Comparison of ENCODE assay signal across 16 cellular contexts in the genomic region with DNA sequence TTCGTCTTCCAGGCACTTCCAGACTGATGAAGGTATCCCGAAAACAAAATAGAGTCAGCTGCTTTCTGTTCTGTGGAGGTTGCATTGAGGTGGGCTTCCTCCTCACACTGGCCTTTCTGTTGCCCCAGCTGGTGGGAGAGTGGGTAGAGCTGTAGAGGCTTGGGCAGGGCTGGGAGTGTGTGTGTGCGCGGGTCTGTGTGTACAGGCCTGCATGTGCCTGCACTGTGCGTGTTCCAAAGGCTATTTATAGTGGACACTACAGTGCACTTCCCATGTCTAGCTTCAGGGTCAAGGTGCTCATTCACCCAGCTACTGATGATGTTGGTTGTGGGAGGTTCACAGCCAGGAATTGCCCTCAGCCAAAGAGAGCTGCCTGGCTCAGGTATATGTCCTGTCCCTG.
DNase-seq lines count a peak whose midpoint lies in the region; ATAC-seq and TF ChIP-seq lines count a peak whose summit lies in the region.
"Had no signal": no experiment of that assay in that cellular context is flagged by ENCODE, and none has a peak within 500 bp of the region (broad histone marks: within the 10 kb centered on the region; RNA-seq: fewer than 3 reads in every experiment).

No MANE protein-coding gene starts in this region.

- TF ChIP-seq CTCF in HFFc6 (IDR thresholded peaks at IDR 0.05) = no peak

- no peak overlapping the region for H3K4ac ChIP-seq in neuronal stem cell (ENCODE audit: low read length)

- H3K27me3 ChIP-seq in neuronal stem cell (ENCODE audit: control insufficient read depth in 3 of 3, insufficient read depth in 3 of 3, low read depth in 1 of 3, low read length in 3 of 3) = no peaks in the 10 kb centered on the region
- H3K27me3 ChIP-seq: BLaER1 had no signal

- H3K27ac Mint-ChIP-seq in stimulated activated naive CD8-positive, alpha-beta T cell treated with anti-CD3 and anti-CD28 coated beads, Interleukin-15, amount 100 ng/mL, for 72 hours = no peak overlapping the region
- H3K27ac Mint-ChIP-seq in stimulated activated memory B cell treated with anti-CD40 and anti-IgM and Interleukin-4, amounts not matched to agents 10 μg/mL and 1 μg/mL and 100 μg/mL, for 72 hours = no peak overlapping the region
- no peak overlapping the region for H3K27ac Mint-ChIP-seq in activated CD8-positive, alpha-beta memory T cell treated with anti-CD3 and anti-CD28 coated beads, Interleukin-2, amount 10 ng/mL, durations not matched to agents 7 days and 5 days
- H3K27ac Mint-ChIP-seq in HFFc6 = no peak overlapping the region
- H3K27ac Mint-ChIP-seq: CD4-positive, alpha-beta memory T cell; GM23338 had no signal

- CTCF ChIA-PET in activated CD8-positive, alpha-beta memory T cell treated with anti-CD3 and anti-CD28 coated beads, Interleukin-2, amount 10 ng/mL, durations not matched to agents 7 days and 5 days (lab: Charles Lee) = no interaction called here

- WGBS in neuronal stem cell (ENCODE audit: extremely low coverage in 2 of 2, insufficient read length in 2 of 2, insufficient replicate concordance in 1 of 2), 2 donors = no CpG with 5 or more reads among the region's 5 CpGs

- no peak overlapping the region for H2BK15ac ChIP-seq in neuronal stem cell (ENCODE audit: low read length)

- peaks cover 0 to 2% of the 10 kb centered on the region in 2 donors for H3K4me1 ChIP-seq in neuronal stem cell (ENCODE audit: control insufficient read depth in 2 of 2, insufficient read depth in 1 of 2, low read depth in 1 of 2, low read length in 2 of 2)
- H3K4me1 ChIP-seq: BLaER1 had no signal

- peak overlapping the region; percentile 6 for H3K9ac ChIP-seq in neuronal stem cell (ENCODE audit: low read depth, low read length, poor library complexity)
- H3K9ac ChIP-seq: BLaER1 had no signal

- H3K79me1 ChIP-seq in neuronal stem cell (ENCODE audit: low read depth, low read length) = no peaks in the 10 kb centered on the region

- H2AK5ac ChIP-seq in neuronal stem cell (ENCODE audit: low read depth, low read length) = peak overlapping the region; percentile 2

- H3K4me3 ChIP-seq in neuronal stem cell (ENCODE audit: low read length in 2 of 2) = no peak overlapping the region
- H3K4me3 ChIP-seq: BLaER1, GM23338 had no signal

- ATAC-seq in stimulated activated naive CD8-positive, alpha-beta T cell treated with anti-CD3 and anti-CD28 coated beads, Interleukin-15, amount 100 ng/mL, for 72 hours = peak; percentile 53
- ATAC-seq in stimulated activated naive CD8-positive, alpha-beta T cell treated with anti-CD3 and anti-CD28 coated beads, Interleukin-15, Interleukin-2, amounts not matched to agents 100 U/mL and 50 U/mL, for 24 hours = no peak
- peak; percentile 26 for ATAC-seq in stimulated activated memory B cell treated with anti-CD40 and anti-IgM and Interleukin-4, amounts not matched to agents 10 μg/mL and 1 μg/mL and 100 μg/mL, for 72 hours
- no peak for ATAC-seq in HG03095 (IDR thresholded peaks at IDR 0.05; ENCODE audit: unreplicated experiment)
- no peak for ATAC-seq in activated CD8-positive, alpha-beta memory T cell treated with anti-CD3 and anti-CD28 coated beads, Interleukin-2, amount 10 ng/mL, durations not matched to agents 7 days and 5 days
- ATAC-seq: GM23338, HCT116 had no signal

- peak overlapping the region; percentile 57 for H3K18ac ChIP-seq in neuronal stem cell (ENCODE audit: low read length)

- no peaks in the 10 kb centered on the region for H3K9me3 ChIP-seq in neuronal stem cell (replicated peaks in 1 of 2; ENCODE audit: control insufficient read depth in 2 of 2, insufficient read depth in 1 of 2, low read depth in 1 of 2, low read length in 2 of 2)
- H3K9me3 ChIP-seq: BLaER1 had no signal

- H3K14ac ChIP-seq in neuronal stem cell (ENCODE audit: low read length) = no peak overlapping the region

- H3K36me3 Mint-ChIP-seq in stimulated activated memory B cell treated with anti-CD40 and anti-IgM and Interleukin-4, amounts not matched to agents 10 μg/mL and 1 μg/mL and 100 μg/mL, for 72 hours = no peaks in the 10 kb centered on the region
- H3K36me3 Mint-ChIP-seq in activated CD8-positive, alpha-beta memory T cell treated with anti-CD3 and anti-CD28 coated beads, Interleukin-2, amount 10 ng/mL, durations not matched to agents 7 days and 5 days = no peaks in the 10 kb centered on the region
- H3K36me3 Mint-ChIP-seq in HFFc6 (ENCODE audit: low read depth) = no peaks in the 10 kb centered on the region
- H3K36me3 Mint-ChIP-seq: CD14-positive monocyte; CD4-positive, alpha-beta memory T cell had no signal

- no peak overlapping the region for H2AFZ ChIP-seq in neuronal stem cell (ENCODE audit: low read length)
- H2AFZ ChIP-seq: GM23338 had no signal

- no peak for DNase-seq in stimulated activated naive CD8-positive, alpha-beta T cell treated with anti-CD3 and anti-CD28 coated beads, Interleukin-15, amount 100 ng/mL, for 72 hours
- no peak for DNase-seq in stimulated activated naive CD8-positive, alpha-beta T cell treated with anti-CD3 and anti-CD28 coated beads, Interleukin-15, Interleukin-2, amounts not matched to agents 100 U/mL and 50 U/mL, for 24 hours
- no peak for DNase-seq in neuronal stem cell (ENCODE audit: low spot score)
- no peak for DNase-seq in activated CD8-positive, alpha-beta memory T cell treated with anti-CD3 and anti-CD28 coated beads, Interleukin-2, amount 10 ng/mL, durations not matched to agents 7 days and 5 days
- DNase-seq in HFFc6 = no peak
- DNase-seq: 8988T; CD4-positive, alpha-beta memory T cell; DMS153; DMS79; GDM1 had no signal

- peaks cover 16% of the 10 kb centered on the region for H3K27me3 Mint-ChIP-seq in stimulated activated naive CD8-positive, alpha-beta T cell treated with anti-CD3 and anti-CD28 coated beads, Interleukin-15, amount 100 ng/mL, for 72 hours
- H3K27me3 Mint-ChIP-seq in stimulated activated memory B cell treated with anti-CD40 and anti-IgM and Interleukin-4, amounts not matched to agents 10 μg/mL and 1 μg/mL and 100 μg/mL, for 72 hours = peaks cover 18% of the 10 kb centered on the region
- H3K27me3 Mint-ChIP-seq in activated CD8-positive, alpha-beta memory T cell treated with anti-CD3 and anti-CD28 coated beads, Interleukin-2, amount 10 ng/mL, durations not matched to agents 7 days and 5 days = peaks cover 10% of the 10 kb centered on the region
- peaks cover 4% of the 10 kb centered on the region for H3K27me3 Mint-ChIP-seq in HFFc6 (ENCODE audit: insufficient read depth)

- no peak overlapping the region for H3K23ac ChIP-seq in neuronal stem cell (ENCODE audit: low read depth, low read length, poor library complexity)

- no peak overlapping the region for H2BK120ac ChIP-seq in neuronal stem cell (ENCODE audit: low read depth, low read length)

- H2BK5ac ChIP-seq in neuronal stem cell (ENCODE audit: low read length) = no peak overlapping the region

- H4K91ac ChIP-seq in neuronal stem cell (ENCODE audit: low read depth, low read length, poor library complexity) = no peak overlapping the region

- H3K4me1 Mint-ChIP-seq in stimulated activated naive CD8-positive, alpha-beta T cell treated with anti-CD3 and anti-CD28 coated beads, Interleukin-15, amount 100 ng/mL, for 72 hours = no peaks in the 10 kb centered on the region
- H3K4me1 Mint-ChIP-seq in stimulated activated memory B cell treated with anti-CD40 and anti-IgM and Interleukin-4, amounts not matched to agents 10 μg/mL and 1 μg/mL and 100 μg/mL, for 72 hours = no peaks in the 10 kb centered on the region
- no peaks in the 10 kb centered on the region for H3K4me1 Mint-ChIP-seq in activated CD8-positive, alpha-beta memory T cell treated with anti-CD3 and anti-CD28 coated beads, Interleukin-2, amount 10 ng/mL, durations not matched to agents 7 days and 5 days
- H3K4me1 Mint-ChIP-seq in HFFc6 (ENCODE audit: low read depth) = peaks cover 18% of the 10 kb centered on the region
- H3K4me1 Mint-ChIP-seq: CD4-positive, alpha-beta memory T cell had no signal

- H4K8ac ChIP-seq in neuronal stem cell (ENCODE audit: low read depth, low read length) = no peak overlapping the region

- H3K36me3 ChIP-seq in neuronal stem cell (replicated peaks in 1 of 2; ENCODE audit: control insufficient read depth in 2 of 2, insufficient read depth in 2 of 2, low read length in 2 of 2) = no peaks in the 10 kb centered on the region
- H3K36me3 ChIP-seq: BLaER1 had no signal

- no peak overlapping the region for H2BK12ac ChIP-seq in neuronal stem cell (ENCODE audit: low read length)

- H3K9me3 Mint-ChIP-seq in stimulated activated naive CD8-positive, alpha-beta T cell treated with anti-CD3 and anti-CD28 coated beads, Interleukin-15, amount 100 ng/mL, for 72 hours = no peaks in the 10 kb centered on the region
- no peaks in the 10 kb centered on the region for H3K9me3 Mint-ChIP-seq in stimulated activated memory B cell treated with anti-CD40 and anti-IgM and Interleukin-4, amounts not matched to agents 10 μg/mL and 1 μg/mL and 100 μg/mL, for 72 hours
- no peaks in the 10 kb centered on the region for H3K9me3 Mint-ChIP-seq in activated CD8-positive, alpha-beta memory T cell treated with anti-CD3 and anti-CD28 coated beads, Interleukin-2, amount 10 ng/mL, durations not matched to agents 7 days and 5 days (ENCODE audit: low read depth)
- H3K9me3 Mint-ChIP-seq in HFFc6 = no peaks in the 10 kb centered on the region
- H3K9me3 Mint-ChIP-seq: CD4-positive, alpha-beta memory T cell; GM23338 had no signal

- H3K4me2 ChIP-seq in neuronal stem cell (ENCODE audit: insufficient read depth, low read length, poor library complexity, severe bottlenecking) = no peak overlapping the region
- H3K4me2 ChIP-seq: BLaER1, GM23338 had no signal

- H3K4me3 Mint-ChIP-seq in stimulated activated naive CD8-positive, alpha-beta T cell treated with anti-CD3 and anti-CD28 coated beads, Interleukin-15, amount 100 ng/mL, for 72 hours = no peak overlapping the region
- no peak overlapping the region for H3K4me3 Mint-ChIP-seq in stimulated activated memory B cell treated with anti-CD40 and anti-IgM and Interleukin-4, amounts not matched to agents 10 μg/mL and 1 μg/mL and 100 μg/mL, for 72 hours
- no peak overlapping the region for H3K4me3 Mint-ChIP-seq in activated CD8-positive, alpha-beta memory T cell treated with anti-CD3 and anti-CD28 coated beads, Interleukin-2, amount 10 ng/mL, durations not matched to agents 7 days and 5 days
- H3K4me3 Mint-ChIP-seq in HFFc6 = no peak overlapping the region
- H3K4me3 Mint-ChIP-seq: CD4-positive, alpha-beta memory T cell; GM23338 had no signal

- no peak overlapping the region for H3K27ac ChIP-seq in neuronal stem cell (replicated peaks; ENCODE audit: low read length)
- H3K27ac ChIP-seq: BLaER1 had no signal

Comparison
In these comparisons a context has a peak if more than half of its experiments do, and no peak if none do; other contexts are left out.
1. ATAC-seq: peak in stimulated activated naive CD8-positive, alpha-beta T cell treated with anti-CD3 and anti-CD28 coated beads, Interleukin-15, amount 100 ng/mL, for 72 hours (single experiment) and stimulated activated memory B cell treated with anti-CD40 and anti-IgM and Interleukin-4, amounts not matched to agents 10 μg/mL and 1 μg/mL and 100 μg/mL, for 72 hours (single experiment); none in stimulated activated naive CD8-positive, alpha-beta T cell treated with anti-CD3 and anti-CD28 coated beads, Interleukin-15, Interleukin-2, amounts not matched to agents 100 U/mL and 50 U/mL, for 24 hours (single experiment), HG03095 (single experiment) and activated CD8-positive, alpha-beta memory T cell treated with anti-CD3 and anti-CD28 coated beads, Interleukin-2, amount 10 ng/mL, durations not matched to agents 7 days and 5 days (single experiment).